24 cellular contexts compared by ENCODE assay signal in the genomic region with DNA sequence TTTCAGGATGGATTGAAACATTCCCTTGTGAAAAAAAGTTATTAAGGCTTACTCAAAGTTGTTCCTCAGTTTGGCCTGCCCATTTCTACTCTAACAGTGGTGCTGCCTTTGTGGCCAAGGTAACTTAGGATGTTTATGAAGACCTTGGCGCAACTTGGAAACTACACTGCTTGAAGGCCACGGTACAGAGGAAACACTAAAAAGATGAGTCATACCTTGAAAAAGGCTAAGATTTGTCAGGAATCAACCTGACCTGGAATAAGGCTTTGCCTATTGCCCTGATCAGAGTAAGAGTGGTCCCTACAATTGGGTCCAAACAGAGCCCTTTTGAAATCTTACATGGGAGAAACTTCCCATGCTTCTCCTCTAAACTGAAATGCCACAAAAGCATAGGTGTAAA.
"Had no signal": no experiment of that assay in that cellular context is flagged by ENCODE, and none has a peak within 500 bp of the region (broad histone marks: within the 10 kb centered on the region; RNA-seq: fewer than 3 reads in every experiment).

No MANE protein-coding gene starts in this region.

- ATAC-seq: mucosa of descending colon; naive thymus-derived CD4-positive, alpha-beta T cell; natural killer cell treated with Interleukin-12 subunit alpha and Interleukin-12 subunit beta and Interleukin-15 and Interleukin-18, amount 100 ng/mL, for 72 hours; right cardiac atrium; sciatic nerve; stimulated activated naive B cell treated with anti-CD40 and anti-IgM and Interleukin-4, amounts not matched to agents 10 μg/mL and 1 μg/mL and 100 μg/mL, for 72 hours; stimulated activated naive CD8-positive, alpha-beta T cell treated with anti-CD3 and anti-CD28 coated beads, Interleukin-15, Interleukin-2, amounts not matched to agents 100 U/mL and 50 U/mL, for 24 hours; upper lobe of right lung had no signal

- H3K36me3 ChIP-seq: left ventricle myocardium inferior, ovary, suprapubic skin, thoracic aorta, tibial artery, upper lobe of right lung had no signal

- DNase-seq: hypothalamus; immature natural killer cell; kidney; left ventricle myocardium inferior; midbrain; mucosa of descending colon; naive thymus-derived CD4-positive, alpha-beta T cell; ovary; retina; right cardiac atrium; stimulated activated CD4-positive, alpha-beta T cell treated with anti-CD3 and anti-CD28 coated beads, Interleukin-12 subunit alpha, Interleukin-12 subunit beta, amount 100 ng/mL, for 4 hours; stimulated activated CD4-positive, alpha-beta T cell treated with anti-CD3 and anti-CD28 coated beads, Interleukin-15, amount 100 ng/mL, for 24 hours; stimulated activated CD4-positive, alpha-beta T cell treated with anti-CD3 and anti-CD28 coated beads, Interleukin-2, amount 100 ng/mL, for 24 hours; stimulated activated CD4-positive, alpha-beta T cell treated with anti-CD3 and anti-CD28 coated beads, Interleukin-4, amount 100 ng/mL, for 1 hour; stimulated activated naive B cell treated with anti-CD40 and anti-IgM and Interleukin-4, amounts not matched to agents 10 μg/mL and 1 μg/mL and 100 μg/mL, for 72 hours; stimulated activated naive CD8-positive, alpha-beta T cell treated with anti-CD3 and anti-CD28 coated beads, Interleukin-15, Interleukin-2, amounts not matched to agents 100 U/mL and 50 U/mL, for 24 hours; tibial artery; upper lobe of right lung had no signal

- H3K4me3 ChIP-seq: left ventricle myocardium inferior, lung, mucosa of descending colon, ovary, skin epidermis, suprapubic skin, thoracic aorta, tibial artery, upper lobe of right lung had no signal

- H3K27ac ChIP-seq: left ventricle myocardium inferior, ovary, skin epidermis, suprapubic skin, thoracic aorta, tibial artery, upper lobe of right lung had no signal

- H3K4me1 ChIP-seq: left ventricle myocardium inferior, suprapubic skin, tibial artery, upper lobe of right lung had no signal

- H3K27me3 ChIP-seq: ovary, upper lobe of right lung had no signal

- H3K9me3 ChIP-seq: left ventricle myocardium inferior, mucosa of descending colon, ovary, suprapubic skin, thoracic aorta, tibial artery, upper lobe of right lung had no signal
